17 cellular contexts compared by ENCODE assay signal in genomic region chr12:11895421-11896064, GRCh38.
A peak's percentile ranks its signal among the peaks of the same experiment; 100 is the strongest.
DNase-seq lines count a peak whose midpoint lies in the region.
"Had no signal": no experiment of that assay in that cellular context is flagged by ENCODE, and none has a peak within 500 bp of the region (broad histone marks: within the 10 kb centered on the region; RNA-seq: fewer than 3 reads in every experiment).

No MANE protein-coding gene starts in this region.

- H3K4me1 Mint-ChIP-seq in T-helper 1 cell treated with Interleukin-12 subunit alpha and Interleukin-12 subunit beta and Interleukin-4 antibody, amounts not matched to agents 30 μg/mL and 1 μg/mL, for 36 hours (ENCODE audit: low read depth): peaks cover 36% of the 10 kb centered on the region
- peaks cover 40% of the 10 kb centered on the region for H3K4me1 Mint-ChIP-seq in activated T-helper 2 cell treated with anti-CD3 and anti-CD28 coated beads, Interferon-gamma antibody, Interleukin-2, Interleukin-4, amounts not matched to agents 10 μg/mL and 5 μg/mL and 100 μg/mL, durations not matched to agents 14 hours and 24 hours and 36 hours (ENCODE audit: low read depth)
- peaks cover 31% of the 10 kb centered on the region for H3K4me1 Mint-ChIP-seq in stimulated activated naive CD8-positive, alpha-beta T cell treated with anti-CD3 and anti-CD28 coated beads, Interleukin-15, Interleukin-2, amounts not matched to agents 100 ng/mL and 50 ng/mL, for 24 hours (ENCODE audit: low read depth)
- H3K4me1 Mint-ChIP-seq: neural crest cell had no signal

- H3K36me3 Mint-ChIP-seq in T-helper 1 cell treated with Interleukin-12 subunit alpha and Interleukin-12 subunit beta and Interleukin-4 antibody, amounts not matched to agents 30 μg/mL and 1 μg/mL, for 36 hours (ENCODE audit: low read depth): peaks cover 49% of the 10 kb centered on the region
- peaks cover 37% of the 10 kb centered on the region for H3K36me3 Mint-ChIP-seq in activated T-helper 2 cell treated with anti-CD3 and anti-CD28 coated beads, Interferon-gamma antibody, Interleukin-2, Interleukin-4, amounts not matched to agents 10 μg/mL and 5 μg/mL and 100 μg/mL, durations not matched to agents 14 hours and 24 hours and 36 hours (ENCODE audit: low read depth)
- peaks cover 28% of the 10 kb centered on the region for H3K36me3 Mint-ChIP-seq in stimulated activated naive CD8-positive, alpha-beta T cell treated with anti-CD3 and anti-CD28 coated beads, Interleukin-15, Interleukin-2, amounts not matched to agents 100 ng/mL and 50 ng/mL, for 24 hours (ENCODE audit: low read depth)

- H3K9me3 Mint-ChIP-seq in T-helper 1 cell treated with Interleukin-12 subunit alpha and Interleukin-12 subunit beta and Interleukin-4 antibody, amounts not matched to agents 30 μg/mL and 1 μg/mL, for 36 hours: no peaks in the 10 kb centered on the region
- no peaks in the 10 kb centered on the region for H3K9me3 Mint-ChIP-seq in activated T-helper 2 cell treated with anti-CD3 and anti-CD28 coated beads, Interferon-gamma antibody, Interleukin-2, Interleukin-4, amounts not matched to agents 10 μg/mL and 5 μg/mL and 100 μg/mL, durations not matched to agents 14 hours and 24 hours and 36 hours
- H3K9me3 Mint-ChIP-seq in stimulated activated naive CD8-positive, alpha-beta T cell treated with anti-CD3 and anti-CD28 coated beads, Interleukin-15, Interleukin-2, amounts not matched to agents 100 ng/mL and 50 ng/mL, for 24 hours: no peaks in the 10 kb centered on the region
- H3K9me3 Mint-ChIP-seq: CD4-positive, alpha-beta T cell; neural crest cell had no signal

- peak overlapping the region; percentile 5 for H3K27ac Mint-ChIP-seq in T-helper 1 cell treated with Interleukin-12 subunit alpha and Interleukin-12 subunit beta and Interleukin-4 antibody, amounts not matched to agents 30 μg/mL and 1 μg/mL, for 36 hours
- H3K27ac Mint-ChIP-seq in activated T-helper 2 cell treated with anti-CD3 and anti-CD28 coated beads, Interferon-gamma antibody, Interleukin-2, Interleukin-4, amounts not matched to agents 10 μg/mL and 5 μg/mL and 100 μg/mL, durations not matched to agents 14 hours and 24 hours and 36 hours: peak overlapping the region; percentile 25
- peak overlapping the region; percentile 3 for H3K27ac Mint-ChIP-seq in stimulated activated naive CD8-positive, alpha-beta T cell treated with anti-CD3 and anti-CD28 coated beads, Interleukin-15, Interleukin-2, amounts not matched to agents 100 ng/mL and 50 ng/mL, for 24 hours
- H3K27ac Mint-ChIP-seq: CD4-positive, alpha-beta T cell had no signal

- H3K4me3 Mint-ChIP-seq in T-helper 1 cell treated with Interleukin-12 subunit alpha and Interleukin-12 subunit beta and Interleukin-4 antibody, amounts not matched to agents 30 μg/mL and 1 μg/mL, for 36 hours: no peak overlapping the region
- no peak overlapping the region for H3K4me3 Mint-ChIP-seq in activated T-helper 2 cell treated with anti-CD3 and anti-CD28 coated beads, Interferon-gamma antibody, Interleukin-2, Interleukin-4, amounts not matched to agents 10 μg/mL and 5 μg/mL and 100 μg/mL, durations not matched to agents 14 hours and 24 hours and 36 hours (ENCODE audit: low read depth)
- no peak overlapping the region for H3K4me3 Mint-ChIP-seq in stimulated activated naive CD8-positive, alpha-beta T cell treated with anti-CD3 and anti-CD28 coated beads, Interleukin-15, Interleukin-2, amounts not matched to agents 100 ng/mL and 50 ng/mL, for 24 hours
- H3K4me3 Mint-ChIP-seq: CD4-positive, alpha-beta T cell; neural crest cell had no signal

- intact Hi-C loops in activated T-helper 2 cell treated with anti-CD3 and anti-CD28 coated beads, Interferon-gamma antibody, Interleukin-2, Interleukin-4, amounts not matched to agents 10 μg/mL and 5 μg/mL and 100 μg/mL, durations not matched to agents 14 hours and 24 hours and 36 hours (cut with micrococcal nuclease): no loop called here

- DNase-seq in T-helper 1 cell (no peak), NCI-H2196 (lab: John Stamatoyannopoulos, UW; ENCODE audit: unreplicated experiment) (peak; percentile 40), GM19240 (ENCODE audit: insufficient read length, low spot score) (no peak), kidney glomerular epithelial cell (lab: John Stamatoyannopoulos, UW) (no peak)
- DNase-seq in activated T-helper 2 cell treated with anti-CD3 and anti-CD28 coated beads, Interferon-gamma antibody, Interleukin-2, Interleukin-4, amounts not matched to agents 10 μg/mL and 5 μg/mL and 100 μg/mL, durations not matched to agents 14 hours and 24 hours and 36 hours (ENCODE audit: low spot score): no peak
- no peak for DNase-seq in effector CD4-positive, alpha-beta T cell
- DNase-seq: activated effector memory CD4-positive, alpha-beta T cell treated with anti-CD3 and anti-CD28 coated beads, Interleukin-2, amount 50 U/mL, for 16 hours; aorta; CD4-positive, alpha-beta T cell; DMS79 treated with DMSO at 0.1 percent for 48 hours; mesenchymal stem cell; NCI-H187 treated with DMSO at 0.1 percent for 48 hours; NCI-H524 treated with DMSO at 0.1 percent for 48 hours; stomach had no signal

- no peaks in the 10 kb centered on the region for H3K27me3 Mint-ChIP-seq in T-helper 1 cell treated with Interleukin-12 subunit alpha and Interleukin-12 subunit beta and Interleukin-4 antibody, amounts not matched to agents 30 μg/mL and 1 μg/mL, for 36 hours (ENCODE audit: low read depth)
- H3K27me3 Mint-ChIP-seq in activated T-helper 2 cell treated with anti-CD3 and anti-CD28 coated beads, Interferon-gamma antibody, Interleukin-2, Interleukin-4, amounts not matched to agents 10 μg/mL and 5 μg/mL and 100 μg/mL, durations not matched to agents 14 hours and 24 hours and 36 hours (ENCODE audit: low read depth): no peaks in the 10 kb centered on the region
- peaks cover 5% of the 10 kb centered on the region for H3K27me3 Mint-ChIP-seq in stimulated activated naive CD8-positive, alpha-beta T cell treated with anti-CD3 and anti-CD28 coated beads, Interleukin-15, Interleukin-2, amounts not matched to agents 100 ng/mL and 50 ng/mL, for 24 hours
- H3K27me3 Mint-ChIP-seq: CD4-positive, alpha-beta T cell had no signal
